ENCODE assay signal across 10 cellular contexts in genomic region chr19:54451331-54451871, GRCh38. TPM values are rescaled to one million over a fixed set of nuclear protein-coding genes. Genes with fewer than 3 reads are reported as not detected.
DNase-seq lines count a peak whose midpoint lies in the region; ATAC-seq, FAIRE-seq and TF ChIP-seq lines count a peak whose summit lies in the region.
"Had no signal": no experiment of that assay in that cellular context is flagged by ENCODE, and none has a peak within 500 bp of the region (broad histone marks: within the 10 kb centered on the region; RNA-seq: fewer than 3 reads in every experiment).

No MANE protein-coding gene starts in this region.

- H3K4me3 Mint-ChIP-seq in activated B cell treated with CpG ODN at 0.5 μM for 24 hours = peak overlapping the region; percentile 100

- H3K36me3 ChIP-seq in HepG2 (replicated peaks in 1 of 2; ENCODE audit: control insufficient read depth in 1 of 2, insufficient read depth in 2 of 2, low read length in 2 of 2) (peaks cover 31 to 54% of the 10 kb centered on the region in 2 experiments), right lobe of liver (peaks cover 24 to 52% (median 39%) of the 10 kb centered on the region in 4 donors)

- FAIRE-seq in HepG2 (lab: Jason Lieb, UNC) = no peak
- FAIRE-seq in islet of Langerhans (lab: Jason Lieb, UNC) = peak; percentile 98

- no peak for DNase-seq in HepG2 (ENCODE audit: low spot score)
- no peak for DNase-seq in right lobe of liver
- no peak for DNase-seq in activated B cell treated with CpG ODN at 0.5 μM for 24 hours
- DNase-seq in activated CD4-positive, CD25-positive, alpha-beta regulatory T cell (lab: John Stamatoyannopoulos, UW) = no peak
- no peak for DNase-seq in 8988T
- DNase-seq: NK-92 treated with Interleukin-12 subunit alpha and Interleukin-12 subunit beta, amount 100 ng/mL, for 24 hours had no signal

- ATAC-seq in HepG2 (no peak), right lobe of liver (no peak), activated B cell treated with CpG ODN at 0.5 μM for 24 hours (ENCODE audit: low read depth) (no peak), HG02678 (IDR thresholded peaks at IDR 0.05; ENCODE audit: unreplicated experiment) (no peak), HG02642 (IDR thresholded peaks at IDR 0.05; ENCODE audit: poor library complexity, unreplicated experiment) (no peak)

- H3K4me2 ChIP-seq in HepG2 (ENCODE audit: low read depth, low read length) = peak overlapping the region; percentile 96

- no peak for TF ChIP-seq CTCF in HepG2 (CRISPR knock-in tag; IDR thresholded peaks at IDR 0.05)
- TF ChIP-seq CTCF in right lobe of liver (IDR thresholded peaks at IDR 0.05) = no peak
- no peak for TF ChIP-seq CTCF in activated B cell treated with CpG ODN at 0.5 μM for 24 hours (IDR thresholded peaks at IDR 0.05)

- H2AFZ ChIP-seq in HepG2 (ENCODE audit: low read length) = no peak overlapping the region

- intact Hi-C loops in HepG2 (cut with micrococcal nuclease; ENCODE audit: unreplicated experiment) = no loop called here
- intact Hi-C loops in right lobe of liver (cut with DNase I) = no loop called here
- intact Hi-C loops in activated B cell treated with CpG ODN at 0.5 μM for 24 hours (cut with micrococcal nuclease) = no loop called here

- H3K27ac ChIP-seq in HepG2 (ENCODE audit: extremely low read length, insufficient read depth, low read length) (no peak overlapping the region), right lobe of liver (no peak overlapping the region)

- H3K4me1 ChIP-seq in HepG2 (ENCODE audit: insufficient read depth, low read length) = peaks cover 29% of the 10 kb centered on the region
- peaks cover 0 to 25% (median 5%) of the 10 kb centered on the region in 4 donors for H3K4me1 ChIP-seq in right lobe of liver

- TF ChIP-seq POLR2A in HepG2 (IDR thresholded peaks at IDR 0.05; ENCODE audit: insufficient read depth in 1 of 2, low read depth in 2 of 2, low read length in 2 of 2) (no peak), right lobe of liver (IDR thresholded peaks at IDR 0.05) (no peak)

- H3K27ac Mint-ChIP-seq in activated B cell treated with CpG ODN at 0.5 μM for 24 hours = no peak overlapping the region

- BruUV-seq in HepG2 (replicated peaks; lab: Mats Ljungman, UMichigan) = no TSS peak

- H3K27me3 ChIP-seq in HepG2 (ENCODE audit: control insufficient read depth in 1 of 2, insufficient read depth in 2 of 2, low read length in 2 of 2) (no peaks in the 10 kb centered on the region; a peak in 2 of 5 replicates), right lobe of liver (no peaks in the 10 kb centered on the region)

- in situ Hi-C loops in HepG2 (cut with HindIII; ENCODE audit: extremely low pct_ligation_motif_present, low pct_unique_long_range_greater_than_20kb) = no loop called here

- POLR2A ChIA-PET in HepG2 (lab: Yijun Ruan, JAX) (interaction anchor here (2.4 kb wide), 1 partner anchor 12 kb away, joined by 12 read pairs; the partner anchor contains the start of gene LENG9), activated B cell treated with CpG ODN at 0.5 μM for 24 hours (lab: Charles Lee) (interaction anchor here (0.8 kb wide), 1 partner anchor 11 kb away, joined by 4 read pairs; no protein-coding TSS in a partner anchor)

- H3K4me1 Mint-ChIP-seq in activated B cell treated with CpG ODN at 0.5 μM for 24 hours = peaks cover 49% of the 10 kb centered on the region

- no peak for TF ChIP-seq RAD21 in HepG2 (CRISPR knock-in tag; IDR thresholded peaks at IDR 0.05)

- no peaks in the 10 kb centered on the region for H3K9me3 Mint-ChIP-seq in activated B cell treated with CpG ODN at 0.5 μM for 24 hours

- H3K9ac ChIP-seq in HepG2 (ENCODE audit: insufficient read depth, low read depth, low read length) = peak overlapping the region; percentile 95; the same call in 1 of the 2 replicates

- H3K27me3 Mint-ChIP-seq in activated B cell treated with CpG ODN at 0.5 μM for 24 hours = no peaks in the 10 kb centered on the region

- WGBS in HepG2 (ENCODE audit: low lambda C conversion rate) = 84% methylated on average over 9 of the region's 9 CpGs
- 57% methylated on average over 9 of the region's 9 CpGs for WGBS in right lobe of liver (ENCODE audit: insufficient coverage, low coverage, low lambda C conversion rate, missing lambda C conversion rate)

- CTCF ChIA-PET in HepG2 (lab: Yijun Ruan, JAX; ENCODE audit: low intra/inter-chr PET ratio, low total read pairs) (no interaction called here), activated B cell treated with CpG ODN at 0.5 μM for 24 hours (lab: Charles Lee) (no interaction called here)

- TF ChIP-seq EP300 in HepG2 (IDR thresholded peaks at IDR 0.05; ENCODE audit: low read depth in 2 of 2, low read length in 2 of 2) = no peak
- TF ChIP-seq EP300 in HepG2 (CRISPR knock-in tag; IDR thresholded peaks at IDR 0.05; ENCODE audit: borderline replicate concordance) = no peak

- H3K4me3 ChIP-seq in HepG2 (replicated peaks in 1 of 3; ENCODE audit: insufficient read depth in 1 of 3, low read depth in 2 of 3, low read length in 3 of 3) (0 out of 6 replicates have a peak overlapping the region, but pooled peaks of 1 of the 3 experiments have one; percentile 91), right lobe of liver (no peak overlapping the region)

- H3K36me3 Mint-ChIP-seq in activated B cell treated with CpG ODN at 0.5 μM for 24 hours (ENCODE audit: low read depth) = peaks cover 75% of the 10 kb centered on the region

- H3K9me3 ChIP-seq in HepG2 (ENCODE audit: low read length) = no peaks in the 10 kb centered on the region
- H3K9me3 ChIP-seq in right lobe of liver = no peaks in the 10 kb centered on the region

- peaks cover 52% of the 10 kb centered on the region for H3K79me2 ChIP-seq in HepG2 (ENCODE audit: insufficient read depth, low read length)

- H4K20me1 ChIP-seq in HepG2 (ENCODE audit: insufficient read depth, low read length) = peaks cover 30% of the 10 kb centered on the region

RNA-seq across cellular contexts. Expression of gene LENG8, which starts 2.4 kb away (rescaled TPM):
- 5.8 and 14.3 TPM in 2 replicates for total RNA-seq in HepG2 (2016; rRNA removed; fragmentation: Illumina TruSeq; extraction: Trizol)
- 1.1 and 2.1 TPM in 2 replicates for total RNA-seq in HepG2 (2016; cell fraction: cytosol; rRNA removed; fragmentation: Illumina TruSeq; extraction: Trizol; ENCODE audit: low read depth)
- total RNA-seq in HepG2 (2016; cell fraction: insoluble cytoplasmic fraction; rRNA removed; fragmentation: Illumina TruSeq; extraction: Trizol) = 4.7 and 13.0 TPM in 2 replicates
- 4.0 TPM in 2 replicates for total RNA-seq in HepG2 (2016; cell fraction: membrane; rRNA removed; fragmentation: Illumina TruSeq; extraction: Trizol)
- 28.1 and 29.6 TPM in 2 replicates for total RNA-seq in HepG2 (2016; cell fraction: nucleus; rRNA removed; fragmentation: Illumina TruSeq; extraction: Trizol)
- polyA plus RNA-seq in HepG2 (2011; rRNA removed) = 38.3 and 41.9 TPM in 2 replicates
- polyA plus RNA-seq in HepG2 (2011; cell fraction: cytosol; rRNA removed) = 3.2 and 6.8 TPM in 2 replicates
- 519 and 637 TPM in 2 replicates for polyA plus RNA-seq in HepG2 (2011; cell fraction: nucleus; rRNA removed)
- polyA plus RNA-seq in HepG2 (2012) = 46.6 and 63.0 TPM in 2 replicates
- 0.46 and 0.71 TPM in 2 replicates for polyA plus RNA-seq in HepG2 (2016; cell fraction: cytosol; fragmentation: Illumina TruSeq; extraction: Trizol; ENCODE audit: low read depth)
- 5.1 and 9.7 TPM in 2 replicates for polyA plus RNA-seq in HepG2 (2016; cell fraction: insoluble cytoplasmic fraction; fragmentation: Illumina TruSeq; extraction: Trizol; ENCODE audit: low read depth)
- 1.5 and 2.8 TPM in 2 replicates for polyA plus RNA-seq in HepG2 (2016; cell fraction: membrane; fragmentation: Illumina TruSeq; extraction: Trizol; ENCODE audit: low read depth)
- 151 and 199 TPM in 2 replicates for polyA plus RNA-seq in HepG2 (2016; cell fraction: nucleus; fragmentation: Illumina TruSeq; extraction: Trizol; ENCODE audit: insufficient read depth, low read depth)
- polyA minus RNA-seq in HepG2 (2011; rRNA and poly(A)+ RNA removed; ENCODE audit: low replicate concordance) = 27.1 and 40.7 TPM in 2 replicates
- 10.7 and 13.3 TPM in 2 replicates for polyA minus RNA-seq in HepG2 (2011; cell fraction: cytosol; rRNA and poly(A)+ RNA removed)
- polyA minus RNA-seq in HepG2 (2011; cell fraction: nucleus; rRNA and poly(A)+ RNA removed) = 60.4 and 69.7 TPM in 2 replicates
- 10 to 100 TPM; 29.8 to 66.3 (median 41.1) TPM for total RNA-seq in right lobe of liver
- 296 and 363 TPM in 2 replicates for total RNA-seq in activated B cell treated with CpG ODN at 0.5 μM for 24 hours

RNA-seq across cellular contexts. Expression of gene LENG9, which starts 12.2 kb away (rescaled TPM):
- total RNA-seq in HepG2 (2016; rRNA removed; fragmentation: Illumina TruSeq; extraction: Trizol) = 1.5 and 2.9 TPM in 2 replicates
- total RNA-seq in HepG2 (2016; cell fraction: cytosol; rRNA removed; fragmentation: Illumina TruSeq; extraction: Trizol; ENCODE audit: low read depth) = 0.88 and 1.1 TPM in 2 replicates
- 1.8 and 2.6 TPM in 2 replicates for total RNA-seq in HepG2 (2016; cell fraction: insoluble cytoplasmic fraction; rRNA removed; fragmentation: Illumina TruSeq; extraction: Trizol)
- 1.8 and 2.1 TPM in 2 replicates for total RNA-seq in HepG2 (2016; cell fraction: membrane; rRNA removed; fragmentation: Illumina TruSeq; extraction: Trizol)
- 1.9 and 2.7 TPM in 2 replicates for total RNA-seq in HepG2 (2016; cell fraction: nucleus; rRNA removed; fragmentation: Illumina TruSeq; extraction: Trizol)
- polyA plus RNA-seq in HepG2 (2011; rRNA removed) = 0.75 and 1.2 TPM in 2 replicates
- 0.86 and 1.8 TPM in 2 replicates for polyA plus RNA-seq in HepG2 (2011; cell fraction: cytosol; rRNA removed)
- polyA plus RNA-seq in HepG2 (2011; cell fraction: nucleus; rRNA removed) = 1.7 TPM in 2 replicates
- polyA plus RNA-seq in HepG2 (2012) = 1.5 and 1.8 TPM in 2 replicates
- polyA plus RNA-seq in HepG2 (2016; cell fraction: cytosol; fragmentation: Illumina TruSeq; extraction: Trizol; ENCODE audit: low read depth) = 0.32 and 0.38 TPM in 2 replicates
- polyA plus RNA-seq in HepG2 (2016; cell fraction: insoluble cytoplasmic fraction; fragmentation: Illumina TruSeq; extraction: Trizol; ENCODE audit: low read depth) = 1.4 and 1.5 TPM in 2 replicates
- polyA plus RNA-seq in HepG2 (2016; cell fraction: membrane; fragmentation: Illumina TruSeq; extraction: Trizol; ENCODE audit: low read depth) = 0.65 and 1.0 TPM in 2 replicates
- 0.95 and 1.2 TPM in 2 replicates for polyA plus RNA-seq in HepG2 (2016; cell fraction: nucleus; fragmentation: Illumina TruSeq; extraction: Trizol; ENCODE audit: insufficient read depth, low read depth)
- polyA minus RNA-seq in HepG2 (2011; rRNA and poly(A)+ RNA removed; ENCODE audit: low replicate concordance) = 5.7 and 6.2 TPM in 2 replicates
- 3.4 and 3.7 TPM in 2 replicates for polyA minus RNA-seq in HepG2 (2011; cell fraction: cytosol; rRNA and poly(A)+ RNA removed)
- polyA minus RNA-seq in HepG2 (2011; cell fraction: nucleus; rRNA and poly(A)+ RNA removed) = 2.7 and 3.9 TPM in 2 replicates
- 1 to 10 TPM; 1.5 to 5.7 (median 3.3) TPM for total RNA-seq in right lobe of liver
- total RNA-seq in activated B cell treated with CpG ODN at 0.5 μM for 24 hours = 6.3 and 8.5 TPM in 2 replicates

RNA-seq across cellular contexts. Expression of gene CDC42EP5, which starts 21.7 kb away (rescaled TPM):
- total RNA-seq in HepG2 (2016; rRNA removed; fragmentation: Illumina TruSeq; extraction: Trizol) (0.83 and 1.6 TPM in 2 replicates), right lobe of liver (1 to 10 TPM; 1.3 to 3.7 (median 2.0) TPM), activated B cell treated with CpG ODN at 0.5 μM for 24 hours (not detected in 2 replicates)
- total RNA-seq in HepG2 (2016; cell fraction: cytosol; rRNA removed; fragmentation: Illumina TruSeq; extraction: Trizol; ENCODE audit: low read depth) = 1.4 and 3.2 TPM in 2 replicates
- 1.00 and 1.6 TPM in 2 replicates for total RNA-seq in HepG2 (2016; cell fraction: insoluble cytoplasmic fraction; rRNA removed; fragmentation: Illumina TruSeq; extraction: Trizol)
- 1.4 and 1.9 TPM in 2 replicates for total RNA-seq in HepG2 (2016; cell fraction: membrane; rRNA removed; fragmentation: Illumina TruSeq; extraction: Trizol)
- not detected in 2 replicates for total RNA-seq in HepG2 (2016; cell fraction: nucleus; rRNA removed; fragmentation: Illumina TruSeq; extraction: Trizol)
- 0.34 and 0.41 TPM in 2 replicates for polyA plus RNA-seq in HepG2 (2011; rRNA removed)
- 0.37 and 0.90 TPM in 2 replicates for polyA plus RNA-seq in HepG2 (2011; cell fraction: cytosol; rRNA removed)
- polyA plus RNA-seq in HepG2 (2011; cell fraction: nucleus; rRNA removed) = 0.35 and 0.56 TPM in 2 replicates
- polyA plus RNA-seq in HepG2 (2012) = 0.92 and 0.97 TPM in 2 replicates
- polyA plus RNA-seq in HepG2 (2016; cell fraction: cytosol; fragmentation: Illumina TruSeq; extraction: Trizol; ENCODE audit: low read depth) = 2.2 and 4.1 TPM in 2 replicates
- polyA plus RNA-seq in HepG2 (2016; cell fraction: insoluble cytoplasmic fraction; fragmentation: Illumina TruSeq; extraction: Trizol; ENCODE audit: low read depth) = 2.3 and 3.1 TPM in 2 replicates
- polyA plus RNA-seq in HepG2 (2016; cell fraction: membrane; fragmentation: Illumina TruSeq; extraction: Trizol; ENCODE audit: low read depth) = 4.7 and 5.9 TPM in 2 replicates
- 1.2 and 2.4 TPM in 2 replicates for polyA plus RNA-seq in HepG2 (2016; cell fraction: nucleus; fragmentation: Illumina TruSeq; extraction: Trizol; ENCODE audit: insufficient read depth, low read depth)
- 0.54 TPM in 1 of 2 replicates, not detected in the other for polyA minus RNA-seq in HepG2 (2011; rRNA and poly(A)+ RNA removed; ENCODE audit: low replicate concordance)
- polyA minus RNA-seq in HepG2 (2011; cell fraction: cytosol; rRNA and poly(A)+ RNA removed) = 0.79 TPM in 1 of 2 replicates, not detected in the other
- not detected in 2 replicates for polyA minus RNA-seq in HepG2 (2011; cell fraction: nucleus; rRNA and poly(A)+ RNA removed)
- total RNA-seq: mononuclear cell had no signal

RNA-seq across cellular contexts. Expression of gene TTYH1, which starts 36.1 kb away (rescaled TPM):
- total RNA-seq in HepG2 (2016; rRNA removed; fragmentation: Illumina TruSeq; extraction: Trizol) (10.6 and 19.9 TPM in 2 replicates), right lobe of liver (under 1 TPM in 5 of 6 experiments, not detected in 1; 0.30 to 0.93 (median 0.35) TPM), activated B cell treated with CpG ODN at 0.5 μM for 24 hours (not detected in 2 replicates)
- 24.8 and 26.4 TPM in 2 replicates for total RNA-seq in HepG2 (2016; cell fraction: cytosol; rRNA removed; fragmentation: Illumina TruSeq; extraction: Trizol; ENCODE audit: low read depth)
- 9.4 and 21.3 TPM in 2 replicates for total RNA-seq in HepG2 (2016; cell fraction: insoluble cytoplasmic fraction; rRNA removed; fragmentation: Illumina TruSeq; extraction: Trizol)
- 27.7 and 30.4 TPM in 2 replicates for total RNA-seq in HepG2 (2016; cell fraction: membrane; rRNA removed; fragmentation: Illumina TruSeq; extraction: Trizol)
- 16.5 and 20.3 TPM in 2 replicates for total RNA-seq in HepG2 (2016; cell fraction: nucleus; rRNA removed; fragmentation: Illumina TruSeq; extraction: Trizol)
- polyA plus RNA-seq in HepG2 (2011; rRNA removed) = 6.9 and 8.9 TPM in 2 replicates
- polyA plus RNA-seq in HepG2 (2011; cell fraction: cytosol; rRNA removed) = 7.0 and 10.7 TPM in 2 replicates
- 13.2 and 17.7 TPM in 2 replicates for polyA plus RNA-seq in HepG2 (2011; cell fraction: nucleus; rRNA removed)
- 4.1 and 6.2 TPM in 2 replicates for polyA plus RNA-seq in HepG2 (2012)
- polyA plus RNA-seq in HepG2 (2016; cell fraction: cytosol; fragmentation: Illumina TruSeq; extraction: Trizol; ENCODE audit: low read depth) = 27.2 and 29.7 TPM in 2 replicates
- polyA plus RNA-seq in HepG2 (2016; cell fraction: insoluble cytoplasmic fraction; fragmentation: Illumina TruSeq; extraction: Trizol; ENCODE audit: low read depth) = 11.5 and 12.2 TPM in 2 replicates
- 29.0 and 29.3 TPM in 2 replicates for polyA plus RNA-seq in HepG2 (2016; cell fraction: membrane; fragmentation: Illumina TruSeq; extraction: Trizol; ENCODE audit: low read depth)
- polyA plus RNA-seq in HepG2 (2016; cell fraction: nucleus; fragmentation: Illumina TruSeq; extraction: Trizol; ENCODE audit: insufficient read depth, low read depth) = 34.6 and 38.5 TPM in 2 replicates
- polyA minus RNA-seq in HepG2 (2011; rRNA and poly(A)+ RNA removed; ENCODE audit: low replicate concordance) = 15.4 TPM in 1 of 2 replicates, not detected in the other
- polyA minus RNA-seq in HepG2 (2011; cell fraction: cytosol; rRNA and poly(A)+ RNA removed) = 6.2 and 9.2 TPM in 2 replicates
- 2.6 and 3.9 TPM in 2 replicates for polyA minus RNA-seq in HepG2 (2011; cell fraction: nucleus; rRNA and poly(A)+ RNA removed)

RNA-seq across cellular contexts. Expression of gene LAIR2, which starts 51.2 kb away (rescaled TPM):
- total RNA-seq in HepG2 (2016; rRNA removed; fragmentation: Illumina TruSeq; extraction: Trizol) (0.76 and 1.3 TPM in 2 replicates), right lobe of liver (under 1 TPM in 1 of 6 experiments, not detected in 5; 0.38 TPM), activated B cell treated with CpG ODN at 0.5 μM for 24 hours (not detected in 2 replicates)
- total RNA-seq in HepG2 (2016; cell fraction: cytosol; rRNA removed; fragmentation: Illumina TruSeq; extraction: Trizol; ENCODE audit: low read depth) = 0.81 and 1.1 TPM in 2 replicates
- total RNA-seq in HepG2 (2016; cell fraction: insoluble cytoplasmic fraction; rRNA removed; fragmentation: Illumina TruSeq; extraction: Trizol) = 0.92 and 0.93 TPM in 2 replicates
- 0.34 and 0.46 TPM in 2 replicates for total RNA-seq in HepG2 (2016; cell fraction: membrane; rRNA removed; fragmentation: Illumina TruSeq; extraction: Trizol)
- total RNA-seq in HepG2 (2016; cell fraction: nucleus; rRNA removed; fragmentation: Illumina TruSeq; extraction: Trizol) = not detected in 2 replicates
- polyA plus RNA-seq in HepG2 (2011; rRNA removed) = 1.9 and 3.6 TPM in 2 replicates
- polyA plus RNA-seq in HepG2 (2011; cell fraction: cytosol; rRNA removed) = 1.6 and 2.5 TPM in 2 replicates
- 1.1 TPM in 1 of 2 replicates, not detected in the other for polyA plus RNA-seq in HepG2 (2011; cell fraction: nucleus; rRNA removed)
- polyA plus RNA-seq in HepG2 (2012) = 0.46 and 0.76 TPM in 2 replicates
- polyA plus RNA-seq in HepG2 (2016; cell fraction: cytosol; fragmentation: Illumina TruSeq; extraction: Trizol; ENCODE audit: low read depth) = 1.2 and 1.3 TPM in 2 replicates
- 0.67 TPM in 1 of 2 replicates, not detected in the other for polyA plus RNA-seq in HepG2 (2016; cell fraction: insoluble cytoplasmic fraction; fragmentation: Illumina TruSeq; extraction: Trizol; ENCODE audit: low read depth)
- polyA plus RNA-seq in HepG2 (2016; cell fraction: membrane; fragmentation: Illumina TruSeq; extraction: Trizol; ENCODE audit: low read depth) = 0.65 TPM in 1 of 2 replicates, not detected in the other
- polyA plus RNA-seq in HepG2 (2016; cell fraction: nucleus; fragmentation: Illumina TruSeq; extraction: Trizol; ENCODE audit: insufficient read depth, low read depth) = 1.3 and 2.0 TPM in 2 replicates
- polyA minus RNA-seq in HepG2 (2011; rRNA and poly(A)+ RNA removed; ENCODE audit: low replicate concordance) = not detected in 2 replicates
- not detected in 2 replicates for polyA minus RNA-seq in HepG2 (2011; cell fraction: cytosol; rRNA and poly(A)+ RNA removed)
- polyA minus RNA-seq in HepG2 (2011; cell fraction: nucleus; rRNA and poly(A)+ RNA removed) = not detected in 2 replicates
